7 cellular contexts compared by ENCODE assay signal in genomic region chr11:132395434-132395833, GRCh38.
"Had no signal": no experiment of that assay in that cellular context is flagged by ENCODE, and none has a peak within 500 bp of the region (broad histone marks: within the 10 kb centered on the region; RNA-seq: fewer than 3 reads in every experiment).

No MANE protein-coding gene starts in this region.

- H3K27ac ChIP-seq: HL-60 had no signal

- H3K4me3 ChIP-seq: GM23338, K562 had no signal

- DNase-seq: H9, HCEC 1CT, IMR-90, KG1 had no signal

- ATAC-seq: GM23338, K562 had no signal
